23 cellular contexts compared by ENCODE assay signal in the genomic region with DNA sequence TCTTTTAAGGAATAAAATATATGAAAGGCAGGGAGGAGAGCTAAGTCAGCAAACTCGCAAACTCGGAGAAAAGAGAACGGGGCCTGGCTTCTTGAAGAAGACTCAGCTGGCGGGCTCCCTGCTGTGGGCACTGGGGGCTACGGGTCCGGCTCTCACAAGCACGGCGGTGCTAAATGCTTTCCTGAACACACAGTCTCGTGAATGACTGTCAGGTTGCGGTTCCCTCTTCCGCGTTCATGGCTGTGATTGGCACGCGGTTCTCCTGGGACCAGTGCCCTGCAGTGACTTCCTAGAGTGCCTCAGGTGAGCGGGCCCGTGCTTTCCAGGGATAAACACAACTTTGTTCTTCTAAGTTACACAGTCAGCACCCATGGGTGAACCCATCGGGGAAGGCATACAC.
A peak's percentile ranks its signal among the peaks of the same experiment; 100 is the strongest.
DNase-seq lines count a peak whose midpoint lies in the region; ATAC-seq and TF ChIP-seq lines count a peak whose summit lies in the region.
"Had no signal": no experiment of that assay in that cellular context is flagged by ENCODE, and none has a peak within 500 bp of the region (broad histone marks: within the 10 kb centered on the region; RNA-seq: fewer than 3 reads in every experiment).

No MANE protein-coding gene starts in this region.

- H3K9ac ChIP-seq in endodermal cell (ENCODE audit: extremely low read depth, low read length, poor library complexity, severe bottlenecking) = no peak overlapping the region

- H3K9me3 ChIP-seq in endodermal cell (ENCODE audit: control insufficient read depth, low read length) = peaks cover 13% of the 10 kb centered on the region

- intact Hi-C loops in natural killer cell (cut with micrococcal nuclease) = no loop called here

- H3K27me3 Mint-ChIP-seq in natural killer cell (ENCODE audit: low read depth in 2 of 2) = no peaks in the 10 kb centered on the region
- no peaks in the 10 kb centered on the region for H3K27me3 Mint-ChIP-seq in natural killer cell treated with Interleukin-12 subunit alpha and Interleukin-12 subunit beta and Interleukin-15 and Interleukin-18, amount 100 ng/mL, for 72 hours
- H3K27me3 Mint-ChIP-seq in endodermal cell (ENCODE audit: insufficient read depth) = no peaks in the 10 kb centered on the region
- no peaks in the 10 kb centered on the region for H3K27me3 Mint-ChIP-seq in osteocyte (ENCODE audit: unreplicated experiment)
- H3K27me3 Mint-ChIP-seq in endothelial cell (ENCODE audit: unreplicated experiment) = peaks cover 2% of the 10 kb centered on the region
- H3K27me3 Mint-ChIP-seq: CD8-positive, alpha-beta memory T cell; naive B cell had no signal

- H3K36me3 ChIP-seq in endodermal cell (ENCODE audit: control insufficient read depth, insufficient read depth, low read length) = peaks cover 18% of the 10 kb centered on the region

- no peaks in the 10 kb centered on the region for H3K9me3 Mint-ChIP-seq in natural killer cell
- H3K9me3 Mint-ChIP-seq in natural killer cell treated with Interleukin-12 subunit alpha and Interleukin-12 subunit beta and Interleukin-15 and Interleukin-18, amount 100 ng/mL, for 72 hours = no peaks in the 10 kb centered on the region
- peaks cover 8% of the 10 kb centered on the region for H3K9me3 Mint-ChIP-seq in endodermal cell
- H3K9me3 Mint-ChIP-seq in osteocyte (ENCODE audit: unreplicated experiment) = no peaks in the 10 kb centered on the region
- no peaks in the 10 kb centered on the region for H3K9me3 Mint-ChIP-seq in endothelial cell (ENCODE audit: unreplicated experiment)
- H3K9me3 Mint-ChIP-seq: CD8-positive, alpha-beta memory T cell; immature natural killer cell had no signal

- TF ChIP-seq CTCF in natural killer cell (IDR thresholded peaks at IDR 0.05) (no peak), endodermal cell (conservative IDR thresholded peaks at IDR 0.05) (no peak), osteocyte (IDR thresholded peaks at IDR 0.05) (no peak), endothelial cell (IDR thresholded peaks at IDR 0.05; ENCODE audit: unreplicated experiment) (no peak)

- ATAC-seq in natural killer cell = no peak
- no peak for ATAC-seq in natural killer cell treated with Interleukin-12 subunit alpha and Interleukin-12 subunit beta and Interleukin-15 and Interleukin-18, amount 100 ng/mL, for 72 hours
- ATAC-seq: activated CD4-positive, CD25-positive, alpha-beta regulatory T cell treated with anti-CD3 and anti-CD28 coated beads, Interleukin-2, amount 50 U/mL, for 24 hours; K562; SK-N-SH treated with all-trans-retinoic acid at 6 μM for 48 hours had no signal

- DNase-seq in natural killer cell (peak; percentile 4), endodermal cell (peak; percentile 32), osteocyte (ENCODE audit: extremely low spot score, unreplicated experiment) (peak; percentile 65), HuH-7 (ENCODE audit: low spot score) (no peak), endothelial cell (ENCODE audit: low spot score) (no peak), NCI-H345 (lab: John Stamatoyannopoulos, UW) (no peak)
- DNase-seq in natural killer cell treated with Interleukin-12 subunit alpha and Interleukin-12 subunit beta and Interleukin-15 and Interleukin-18, amount 100 ng/mL, for 72 hours (ENCODE audit: low spot score) = no peak
- DNase-seq in stimulated activated CD4-positive, alpha-beta T cell treated with anti-CD3 and anti-CD28 coated beads, Interleukin-4, amount 100 ng/mL, for 24 hours = no peak
- DNase-seq: activated effector memory CD4-positive, alpha-beta T cell treated with anti-CD3 and anti-CD28 coated beads, Interleukin-2, amount 50 U/mL, for 16 hours; CD8-positive, alpha-beta memory T cell; DND-41; immature natural killer cell; MV-4-11; naive B cell; NCI-H1930; NCI-H510A; RPMI8226; stimulated activated CD4-positive, alpha-beta T cell treated with anti-CD3 and anti-CD28 coated beads, Interleukin-4, amount 100 ng/mL, for 4 hours had no signal

- no peaks in the 10 kb centered on the region for H3K4me1 ChIP-seq in endodermal cell (ENCODE audit: control insufficient read depth, insufficient read depth, low read length)

- H3K27ac Mint-ChIP-seq in natural killer cell (no peak overlapping the region), endodermal cell (peak overlapping the region; percentile 48), osteocyte (ENCODE audit: unreplicated experiment) (no peak overlapping the region), endothelial cell (ENCODE audit: unreplicated experiment) (no peak overlapping the region)
- H3K27ac Mint-ChIP-seq in natural killer cell treated with Interleukin-12 subunit alpha and Interleukin-12 subunit beta and Interleukin-15 and Interleukin-18, amount 100 ng/mL, for 72 hours = no peak overlapping the region

- no peaks in the 10 kb centered on the region for H3K27me3 ChIP-seq in endodermal cell (ENCODE audit: control insufficient read depth, insufficient read depth, low read length, poor library complexity, severe bottlenecking)

- no peak overlapping the region for H3K27ac ChIP-seq in endodermal cell (ENCODE audit: low read depth, low read length)

- H3K4me3 Mint-ChIP-seq in natural killer cell (no peak overlapping the region), endodermal cell (no peak overlapping the region), osteocyte (ENCODE audit: unreplicated experiment) (no peak overlapping the region), endothelial cell (ENCODE audit: unreplicated experiment) (no peak overlapping the region)
- no peak overlapping the region for H3K4me3 Mint-ChIP-seq in natural killer cell treated with Interleukin-12 subunit alpha and Interleukin-12 subunit beta and Interleukin-15 and Interleukin-18, amount 100 ng/mL, for 72 hours
- H3K4me3 Mint-ChIP-seq: CD8-positive, alpha-beta memory T cell; immature natural killer cell had no signal

- peaks cover 24 to 44% of the 10 kb centered on the region in 2 donors for H3K4me1 Mint-ChIP-seq in natural killer cell
- peaks cover 0 to 17% of the 10 kb centered on the region in 2 donors for H3K4me1 Mint-ChIP-seq in natural killer cell treated with Interleukin-12 subunit alpha and Interleukin-12 subunit beta and Interleukin-15 and Interleukin-18, amount 100 ng/mL, for 72 hours (ENCODE audit: low read depth in 2 of 2)
- H3K4me1 Mint-ChIP-seq in endodermal cell = peaks cover 2% of the 10 kb centered on the region
- peaks cover 3% of the 10 kb centered on the region for H3K4me1 Mint-ChIP-seq in osteocyte (ENCODE audit: unreplicated experiment)
- H3K4me1 Mint-ChIP-seq in endothelial cell (ENCODE audit: unreplicated experiment) = no peaks in the 10 kb centered on the region

- H3K36me3 Mint-ChIP-seq in natural killer cell = no peaks in the 10 kb centered on the region
- no peaks in the 10 kb centered on the region for H3K36me3 Mint-ChIP-seq in natural killer cell treated with Interleukin-12 subunit alpha and Interleukin-12 subunit beta and Interleukin-15 and Interleukin-18, amount 100 ng/mL, for 72 hours
- H3K36me3 Mint-ChIP-seq in endodermal cell (ENCODE audit: low read depth) = peaks cover 32% of the 10 kb centered on the region
- H3K36me3 Mint-ChIP-seq in osteocyte (ENCODE audit: unreplicated experiment) = peaks cover 12% of the 10 kb centered on the region
- H3K36me3 Mint-ChIP-seq in endothelial cell (ENCODE audit: low read depth, unreplicated experiment) = peaks cover 17% of the 10 kb centered on the region

- H3K4me3 ChIP-seq in endodermal cell (ENCODE audit: low read length) = no peak overlapping the region
- H3K4me3 ChIP-seq: K562, psoas muscle, smooth muscle cell had no signal

- WGBS in endodermal cell (ENCODE audit: insufficient coverage in 1 of 2, insufficient read length in 1 of 2), 2 experiments = 88 to 89% methylated on average over 17 of the region's 17 CpGs

Comparison
In these comparisons a context has a peak if more than half of its experiments do, and no peak if none do; other contexts are left out.
1. DNase-seq: peak in natural killer cell (single experiment), endodermal cell (single experiment) and osteocyte (single experiment); none in natural killer cell treated with Interleukin-12 subunit alpha and Interleukin-12 subunit beta and Interleukin-15 and Interleukin-18, amount 100 ng/mL, for 72 hours (single experiment), HuH-7 (single experiment), endothelial cell (single experiment), NCI-H345 (single experiment) and stimulated activated CD4-positive, alpha-beta T cell treated with anti-CD3 and anti-CD28 coated beads, Interleukin-4, amount 100 ng/mL, for 24 hours (single experiment).